ENCODE assay signal across 8 cellular contexts in the genomic region with DNA sequence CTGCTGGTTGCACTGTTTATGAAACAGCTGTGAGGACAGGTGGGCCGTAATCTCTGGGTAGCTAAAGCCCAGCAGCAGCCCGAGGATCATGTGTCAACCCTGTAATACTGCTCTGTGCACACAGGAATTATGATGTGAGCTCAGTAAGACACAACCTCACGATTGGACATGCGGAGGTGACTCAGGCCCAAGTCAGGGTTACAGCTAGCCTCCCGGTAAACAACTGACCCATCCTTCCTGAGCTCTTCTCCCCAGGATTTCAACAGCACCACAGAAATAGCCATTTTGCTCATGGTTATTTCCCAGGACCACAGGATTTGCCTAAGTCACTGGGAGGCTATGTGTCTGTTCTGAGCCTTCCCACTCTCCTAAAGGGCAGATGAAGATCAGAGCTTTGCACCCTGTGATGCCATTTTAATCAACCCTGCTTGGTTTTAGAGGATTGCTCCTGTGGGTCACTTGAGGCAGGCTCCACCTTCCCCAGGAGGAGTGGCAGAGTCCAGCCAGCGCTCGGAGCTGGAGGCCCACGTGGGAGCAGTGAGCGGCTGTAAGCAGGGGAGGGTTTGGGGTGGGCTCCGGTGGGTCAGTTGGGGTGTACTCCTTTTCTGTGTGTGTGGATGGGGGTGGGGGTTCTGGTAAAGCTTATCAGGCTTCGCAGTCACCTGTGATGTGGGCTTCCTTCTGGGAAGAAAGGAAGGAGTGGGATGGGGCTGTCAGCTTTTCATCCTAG. TPM values are rescaled to one million over a fixed set of nuclear protein-coding genes. Genes with fewer than 3 reads are reported as not detected.
A peak's percentile ranks its signal among the peaks of the same experiment; 100 is the strongest.
DNase-seq lines count a peak whose midpoint lies in the region; ATAC-seq and TF ChIP-seq lines count a peak whose summit lies in the region.

A gene (plus strand): TSS at position 363 of the 730 bp plus-strand sequence. CDS start 6,256 bp downstream, outside the sequence.

- H2AK5ac ChIP-seq in H9 (ENCODE audit: insufficient read length, low read length): no peak within 1 kb of the TSS

- no peak within 1 kb of the TSS for H3K23ac ChIP-seq in H9 (ENCODE audit: insufficient read length, low read depth, low read length)

- no peak within 1 kb of the TSS for H4K8ac ChIP-seq in H9 (replicated peaks; ENCODE audit: insufficient read length, low read depth, low read length)

- H2BK20ac ChIP-seq in H9 (ENCODE audit: low read depth, low read length, poor library complexity, severe bottlenecking): no peak within 1 kb of the TSS

- WGBS in H9 (ENCODE audit: extremely low coverage, insufficient read length, low lambda C conversion rate): no CpG with 5 or more reads among the region's 11 CpGs
- WGBS in smooth muscle cell (ENCODE audit: low lambda C conversion rate): 39% methylated on average over 11 of the region's 11 CpGs

- no peak within 1 kb of the TSS for H2BK15ac ChIP-seq in H9 (ENCODE audit: low read depth, low read length)

- H3K79me2 ChIP-seq in H9 (ENCODE audit: insufficient read depth, low read length) (no peaks in the 10 kb centered on the region), smooth muscle cell (ENCODE audit: low read depth) (no peaks in the 10 kb centered on the region)

- peak within 1 kb of the TSS; percentile 17 to 60; a peak in 4 of 5 replicates for H3K4me3 Mint-ChIP-seq in H9
- H3K4me3 Mint-ChIP-seq in activated naive CD4-positive, alpha-beta T cell treated with anti-CD3 and anti-CD28 coated beads, Interleukin-2, amount 10 ng/mL, durations not matched to agents 7 days and 5 days: peak within 1 kb of the TSS; percentile 91

- H3K4ac ChIP-seq in H9 (ENCODE audit: low read depth, low read length): no peak within 1 kb of the TSS

- H2AFZ ChIP-seq in H9 (ENCODE audit: low read length): peak within 1 kb of the TSS; percentile 18
- H2AFZ ChIP-seq in smooth muscle cell (ENCODE audit: low read depth): no peak within 1 kb of the TSS

- no peaks in the 10 kb centered on the region for H4K20me1 ChIP-seq in H9 (ENCODE audit: control insufficient read depth, insufficient read depth, insufficient read length)
- H4K20me1 ChIP-seq in smooth muscle cell (ENCODE audit: low read depth): no peaks in the 10 kb centered on the region

- no peak within 1 kb of the TSS for H2BK5ac ChIP-seq in H9 (ENCODE audit: insufficient read length, low read length)

- peaks cover 14% of the 10 kb centered on the region for H3F3A ChIP-seq in smooth muscle cell (ENCODE audit: low read depth)

- H3K27me3 Mint-ChIP-seq in H9 (ENCODE audit: low read depth): peaks cover 22% of the 10 kb centered on the region
- peaks cover 17% of the 10 kb centered on the region for H3K27me3 Mint-ChIP-seq in activated naive CD4-positive, alpha-beta T cell treated with anti-CD3 and anti-CD28 coated beads, Interleukin-2, amount 10 ng/mL, durations not matched to agents 7 days and 5 days

- no peaks in the 10 kb centered on the region; the same call in 1 of the 2 replicates for H3K27me3 ChIP-seq in H9 (ENCODE audit: insufficient read depth, low read length)
- peaks cover 22% of the 10 kb centered on the region for H3K27me3 ChIP-seq in iPS-20b (ENCODE audit: insufficient read depth, low read length)
- H3K27me3 ChIP-seq in smooth muscle cell (ENCODE audit: low read depth): peaks cover 22% of the 10 kb centered on the region

- no peaks in the 10 kb centered on the region; a peak in 2 of 7 replicates for H3K36me3 Mint-ChIP-seq in H9 (ENCODE audit: insufficient read depth in 1 of 3, low read depth in 3 of 3)
- peaks cover 10% of the 10 kb centered on the region for H3K36me3 Mint-ChIP-seq in activated naive CD4-positive, alpha-beta T cell treated with anti-CD3 and anti-CD28 coated beads, Interleukin-2, amount 10 ng/mL, durations not matched to agents 7 days and 5 days

- H3K14ac ChIP-seq in H9 (ENCODE audit: insufficient read depth, low read length): peak within 1 kb of the TSS; percentile 67

- H4K91ac ChIP-seq in H9 (ENCODE audit: insufficient read length, low read depth, low read length): no peak within 1 kb of the TSS

- H3K27ac ChIP-seq in H9 (ENCODE audit: insufficient read length, low read depth, low read length) (no peak within 1 kb of the TSS), iPS-20b (ENCODE audit: low read length) (no peak within 1 kb of the TSS), smooth muscle cell (ENCODE audit: low read depth) (peak within 1 kb of the TSS; percentile 93)

- H4K5ac ChIP-seq in H9 (ENCODE audit: insufficient read length, low read depth, low read length): no peak within 1 kb of the TSS

- no peak within 1 kb of the TSS for H3T11ph ChIP-seq in H9 (ENCODE audit: low read length)

- no peak for ATAC-seq in GM19463 (IDR thresholded peaks at IDR 0.05; ENCODE audit: unreplicated experiment)

- H3K4me1 Mint-ChIP-seq in H9: peaks cover 27 to 40% of the 10 kb centered on the region in 2 experiments
- H3K4me1 Mint-ChIP-seq in activated naive CD4-positive, alpha-beta T cell treated with anti-CD3 and anti-CD28 coated beads, Interleukin-2, amount 10 ng/mL, durations not matched to agents 7 days and 5 days: peaks cover 75% of the 10 kb centered on the region

- H3K9me3 Mint-ChIP-seq in H9: no peaks in the 10 kb centered on the region
- no peaks in the 10 kb centered on the region for H3K9me3 Mint-ChIP-seq in activated naive CD4-positive, alpha-beta T cell treated with anti-CD3 and anti-CD28 coated beads, Interleukin-2, amount 10 ng/mL, durations not matched to agents 7 days and 5 days

- H3K9ac ChIP-seq in H9 (ENCODE audit: extremely low read depth, insufficient read length, low read length): no peak within 1 kb of the TSS
- H3K9ac ChIP-seq in iPS-20b (ENCODE audit: low read depth, low read length): peak within 1 kb of the TSS; percentile 20; the same call in 1 of the 2 replicates
- peak within 1 kb of the TSS; percentile 86 for H3K9ac ChIP-seq in smooth muscle cell (ENCODE audit: low read depth)

- no peak within 1 kb of the TSS for H3K56ac ChIP-seq in H9 (ENCODE audit: insufficient read length, low read depth, low read length)

- H2BK12ac ChIP-seq in H9 (ENCODE audit: insufficient read length, low read depth, low read length): no peak within 1 kb of the TSS

- H3K4me1 ChIP-seq in H9 (ENCODE audit: insufficient read depth, low read length): peaks cover 9% of the 10 kb centered on the region; the same call in 1 of the 2 replicates
- H3K4me1 ChIP-seq in iPS-20b (ENCODE audit: insufficient read depth, low read length): peaks cover 19% of the 10 kb centered on the region; the same call in 1 of the 2 replicates
- H3K4me1 ChIP-seq in smooth muscle cell (ENCODE audit: low read depth): peaks cover 18% of the 10 kb centered on the region

- H3K9me3 ChIP-seq in H9 (ENCODE audit: control insufficient read depth, low read depth, low read length) (no peaks in the 10 kb centered on the region), iPS-20b (ENCODE audit: insufficient read depth, low read depth, low read length) (no peaks in the 10 kb centered on the region), smooth muscle cell (replicated peaks; ENCODE audit: low read depth) (no peaks in the 10 kb centered on the region)

- H3K36me3 ChIP-seq in iPS-20b (ENCODE audit: insufficient read depth, low read depth, low read length): no peaks in the 10 kb centered on the region
- no peaks in the 10 kb centered on the region for H3K36me3 ChIP-seq in smooth muscle cell (ENCODE audit: low read depth)

- no peak for TF ChIP-seq CTCF in H9 (conservative IDR thresholded peaks at IDR 0.05)
- no peak for TF ChIP-seq CTCF in smooth muscle cell (IDR thresholded peaks at IDR 0.05; ENCODE audit: borderline replicate concordance, insufficient read depth, poor library complexity, severe bottlenecking)

- DNase-seq in DMS 273 treated with DMSO at 0.1 percent for 48 hours (lab: John Stamatoyannopoulos, UW) (peak; percentile 78), H9 (peak; percentile 30), NCI-H2227 (lab: John Stamatoyannopoulos, UW; ENCODE audit: unreplicated experiment) (peak; percentile 11), smooth muscle cell (lab: John Stamatoyannopoulos, UW; ENCODE audit: unreplicated experiment) (no peak), cerebellum (ENCODE audit: low spot score) (no peak)
- no peak for DNase-seq in activated naive CD4-positive, alpha-beta T cell treated with anti-CD3 and anti-CD28 coated beads, Interleukin-2, amount 10 ng/mL, durations not matched to agents 7 days and 5 days

- H3K79me1 ChIP-seq in H9 (ENCODE audit: insufficient read depth, low read depth, low read length, poor library complexity, severe bottlenecking): no peaks in the 10 kb centered on the region

- H3K4me2 ChIP-seq in H9 (ENCODE audit: insufficient read depth, insufficient read length, low read length) (peak within 1 kb of the TSS; percentile 34), smooth muscle cell (peak within 1 kb of the TSS; percentile 75)

- CTCF ChIA-PET in activated naive CD4-positive, alpha-beta T cell treated with anti-CD3 and anti-CD28 coated beads, Interleukin-2, amount 10 ng/mL, durations not matched to agents 7 days and 5 days (lab: Charles Lee): interaction anchor here (1.1 to 7.2 kb wide), 6 partner anchors 8 to 86 kb away, joined by 3 to 44 read pairs (median 4); a partner anchor contains a TSS

- H2BK120ac ChIP-seq in H9 (ENCODE audit: low read depth, low read length, poor library complexity, severe bottlenecking): no peak within 1 kb of the TSS

- H3K4me3 ChIP-seq in iPS-20b (ENCODE audit: low read length) (peak within 1 kb of the TSS; percentile 24; the same call in 1 of the 2 replicates), smooth muscle cell (peak within 1 kb of the TSS; percentile 28)

- H3K27ac Mint-ChIP-seq in H9: peak within 1 kb of the TSS in 2 of 3 experiments; percentile 44 to 84; a peak in 2 of 7 replicates
- peak within 1 kb of the TSS; percentile 95 for H3K27ac Mint-ChIP-seq in activated naive CD4-positive, alpha-beta T cell treated with anti-CD3 and anti-CD28 coated beads, Interleukin-2, amount 10 ng/mL, durations not matched to agents 7 days and 5 days

- peak within 1 kb of the TSS; percentile 40 for H3K18ac ChIP-seq in H9 (ENCODE audit: insufficient read length, low read depth, low read length)

- H3K23me2 ChIP-seq in H9 (ENCODE audit: insufficient read length, low read depth, low read length, poor library complexity, severe bottlenecking): peaks cover 5% of the 10 kb centered on the region

RNA-seq across cellular contexts. Expression of the gene that starts here (rescaled TPM):
- total RNA-seq in H9 (2021) (4.6 and 5.9 TPM in 2 replicates), smooth muscle cell (3.6 and 3.9 TPM in 2 replicates), cerebellum (2.3 TPM)
- polyA plus RNA-seq in smooth muscle cell: 0.67 and 2.1 TPM in 2 replicates

Comparison
In these comparisons a context has a peak if more than half of its experiments do, and no peak if none do; other contexts are left out.
1. DNase-seq: peak in DMS 273 treated with DMSO at 0.1 percent for 48 hours (single experiment), H9 (single experiment) and NCI-H2227 (single experiment); none in activated naive CD4-positive, alpha-beta T cell treated with anti-CD3 and anti-CD28 coated beads, Interleukin-2, amount 10 ng/mL, durations not matched to agents 7 days and 5 days (single experiment), smooth muscle cell (single experiment) and cerebellum (single experiment).